In the genomic region with DNA sequence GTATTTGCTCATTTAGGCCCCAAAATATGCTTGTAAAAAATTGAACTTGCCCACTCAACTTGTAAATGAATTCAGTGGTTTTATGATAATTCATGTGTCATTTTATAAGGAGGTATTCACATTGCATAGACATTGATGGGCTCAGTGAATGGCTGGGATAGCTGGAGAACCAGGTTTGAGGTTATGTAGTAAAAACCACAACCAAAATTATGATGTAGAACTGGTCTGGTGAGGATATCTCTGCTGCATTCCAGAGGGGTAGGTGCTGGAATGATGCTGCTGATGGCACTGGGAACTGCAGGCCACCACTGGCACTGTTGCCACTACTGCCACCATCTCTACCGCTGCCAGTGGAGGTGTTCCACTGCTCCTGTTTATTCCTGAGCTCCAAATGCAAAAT, we compare ENCODE assay signal across 29 cellular contexts. TPM values are rescaled to one million over a fixed set of nuclear protein-coding genes. Genes with fewer than 3 reads are reported as not detected.
DNase-seq lines count a peak whose midpoint lies in the region; ATAC-seq and TF ChIP-seq lines count a peak whose summit lies in the region.
"Had no signal": no experiment of that assay in that cellular context is flagged by ENCODE, and none has a peak within 500 bp of the region (broad histone marks: within the 10 kb centered on the region; RNA-seq: fewer than 3 reads in every experiment).

No MANE protein-coding gene starts in this region.

- H3K4me3 ChIP-seq in breast epithelium (no peak overlapping the region), mammary epithelial cell (replicated peaks in 1 of 3; ENCODE audit: insufficient read depth in 1 of 3, low read depth in 2 of 3, low read length in 3 of 3) (no peak overlapping the region), gastroesophageal sphincter (no peak overlapping the region), GM23338 (no peak overlapping the region)

- no peak for TF ChIP-seq CTCF in breast epithelium (IDR thresholded peaks at IDR 0.05)
- TF ChIP-seq CTCF in MCF 10A (IDR thresholded peaks at IDR 0.05; ENCODE audit: unreplicated experiment): no peak
- TF ChIP-seq CTCF in mammary epithelial cell (conservative IDR thresholded peaks at IDR 0.05 in 1 of 2, IDR thresholded peaks at IDR 0.05 in 1 of 2; ENCODE audit: extremely low read depth in 1 of 2, insufficient read depth in 1 of 2, low read depth in 1 of 2, low read length in 2 of 2): no peak
- TF ChIP-seq CTCF in gastroesophageal sphincter (IDR thresholded peaks at IDR 0.05): no peak
- no peak for TF ChIP-seq CTCF in GM23338 (conservative IDR thresholded peaks at IDR 0.05; ENCODE audit: low read depth in 2 of 2)

- in situ Hi-C loops in mammary epithelial cell (cut with MboI; ENCODE audit: low sequenced_read_pairs in 2 of 2): no loop called here

- no peak for TF ChIP-seq EP300 in gastroesophageal sphincter (IDR thresholded peaks at IDR 0.05)

- no TSS peak for BruUV-seq in MCF 10A (replicated peaks; lab: Mats Ljungman, UMichigan)
- BruUV-seq in mammary epithelial cell (replicated peaks; lab: Mats Ljungman, UMichigan): no TSS peak

- H3K79me2 ChIP-seq in mammary epithelial cell (ENCODE audit: insufficient read depth, low read length) (no peaks in the 10 kb centered on the region), GM23338 (replicated peaks; ENCODE audit: insufficient read depth) (no peaks in the 10 kb centered on the region)

- no peaks in the 10 kb centered on the region for H3K9me2 ChIP-seq in GM23338 (ENCODE audit: insufficient read depth)

- no peaks in the 10 kb centered on the region for H3K27me3 ChIP-seq in breast epithelium
- H3K27me3 ChIP-seq in mammary epithelial cell (ENCODE audit: insufficient read depth, low read length): no peaks in the 10 kb centered on the region
- H3K27me3 ChIP-seq in gastroesophageal sphincter: no peaks in the 10 kb centered on the region
- no peaks in the 10 kb centered on the region for H3K27me3 ChIP-seq in GM23338 (ENCODE audit: insufficient read depth)

- H3K4me1 Mint-ChIP-seq in MCF 10A (ENCODE audit: insufficient read depth, unreplicated experiment): no peaks in the 10 kb centered on the region
- no peaks in the 10 kb centered on the region for H3K4me1 Mint-ChIP-seq in GM23338
- H3K4me1 Mint-ChIP-seq: H9 had no signal

- POLR2A ChIA-PET in MCF 10A (lab: Yijun Ruan, JAX): no interaction called here

- H4K20me1 ChIP-seq in mammary epithelial cell (ENCODE audit: insufficient read depth, low read length) (no peaks in the 10 kb centered on the region), GM23338 (replicated peaks; ENCODE audit: insufficient read depth) (no peaks in the 10 kb centered on the region)

- no peaks in the 10 kb centered on the region for H3F3A ChIP-seq in GM23338 (replicated peaks; ENCODE audit: low read depth)

- no peaks in the 10 kb centered on the region for H3K9me3 ChIP-seq in breast epithelium
- no peaks in the 10 kb centered on the region for H3K9me3 ChIP-seq in mammary epithelial cell (replicated peaks; ENCODE audit: insufficient read depth, low read length)
- H3K9me3 ChIP-seq in gastroesophageal sphincter: no peaks in the 10 kb centered on the region

- H2AFZ ChIP-seq in mammary epithelial cell (ENCODE audit: low read depth, low read length) (no peak overlapping the region), GM23338 (no peak overlapping the region)

- H3K9me3 Mint-ChIP-seq in MCF 10A (ENCODE audit: unreplicated experiment) (no peaks in the 10 kb centered on the region), GM23338 (no peaks in the 10 kb centered on the region)
- H3K9me3 Mint-ChIP-seq: CD8-positive, alpha-beta memory T cell; H9 had no signal

- H3K36me3 Mint-ChIP-seq in MCF 10A (ENCODE audit: insufficient read depth, unreplicated experiment) (no peaks in the 10 kb centered on the region), GM23338 (ENCODE audit: low read depth) (no peaks in the 10 kb centered on the region)
- H3K36me3 Mint-ChIP-seq: CD8-positive, alpha-beta memory T cell had no signal

- no peak overlapping the region for H3K9ac ChIP-seq in mammary epithelial cell (ENCODE audit: insufficient read depth, low read length)
- H3K9ac ChIP-seq: KMS-11 had no signal

- intact Hi-C loops in breast epithelium (cut with DNase I; ENCODE audit: low total_unique reads): no loop called here
- intact Hi-C loops in MCF 10A (cut with micrococcal nuclease): no loop called here
- intact Hi-C loops in mammary epithelial cell (cut with micrococcal nuclease): no loop called here

- DNase-seq in breast epithelium (ENCODE audit: low spot score in 2 of 2) (peak in 1 of 2 donors; percentile 48), MCF 10A (ENCODE audit: unreplicated experiment) (no peak), mammary epithelial cell (peak; percentile 79), kidney tubule cell (ENCODE audit: low spot score) (peak; percentile 30), germinal center (ENCODE audit: low spot score) (no peak), GM23338 (ENCODE audit: low spot score) (no peak), SKM-1 treated with dmso at 0.1 percent for 144 hours (lab: John Stamatoyannopoulos, UW; ENCODE audit: unreplicated experiment) (no peak)
- DNase-seq: 8988T; AML-193; C1 segment of cervical spinal cord; CD8-positive, alpha-beta memory T cell; GF-D8; H9; IMR-90; MV-4-11; NCI-H1105 treated with DMSO at 0.1 percent for 48 hours; NCI-H1694; NCI-H2081; NCI-H2171; NCI-H345; NCI-H524; NCI-H82 had no signal

- no peak overlapping the region for H3K27ac Mint-ChIP-seq in MCF 10A (ENCODE audit: low read depth, unreplicated experiment)
- no peak overlapping the region for H3K27ac Mint-ChIP-seq in GM23338
- H3K27ac Mint-ChIP-seq: CD8-positive, alpha-beta memory T cell; H9 had no signal

- WGBS in mammary epithelial cell (ENCODE audit: low coverage, missing lambda C conversion rate): 100% methylated on average over 1 of the region's 1 CpG
- no CpG with 5 or more reads among the region's 1 CpG for WGBS in gastroesophageal sphincter (ENCODE audit: low coverage in 1 of 2), 2 donors

- no peak overlapping the region for H3K4me3 Mint-ChIP-seq in MCF 10A (ENCODE audit: unreplicated experiment)
- H3K4me3 Mint-ChIP-seq in GM23338: no peak overlapping the region
- H3K4me3 Mint-ChIP-seq: CD8-positive, alpha-beta memory T cell; H9 had no signal

- H3K4me2 ChIP-seq in mammary epithelial cell (ENCODE audit: insufficient read depth, low read depth, low read length) (no peak overlapping the region), GM23338 (no peak overlapping the region)
- H3K4me2 ChIP-seq: KMS-11 had no signal

- dilution Hi-C loops in mammary epithelial cell (cut with HindIII; ENCODE audit: low sequenced_read_pairs): no loop called here

- H3K36me3 ChIP-seq in breast epithelium: no peaks in the 10 kb centered on the region
- no peaks in the 10 kb centered on the region for H3K36me3 ChIP-seq in mammary epithelial cell (ENCODE audit: insufficient read depth, low read length)
- no peaks in the 10 kb centered on the region for H3K36me3 ChIP-seq in gastroesophageal sphincter
- no peaks in the 10 kb centered on the region for H3K36me3 ChIP-seq in GM23338 (ENCODE audit: insufficient read depth)

- H3K27ac ChIP-seq in breast epithelium (peak overlapping the region; percentile 63 to 73), mammary epithelial cell (ENCODE audit: insufficient read depth, low read depth, low read length) (no peak overlapping the region), gastroesophageal sphincter (no peak overlapping the region), GM23338 (ENCODE audit: low read depth) (no peak overlapping the region)
- H3K27ac ChIP-seq: HL-60, KMS-11 had no signal

- H3K4me1 ChIP-seq in breast epithelium (no peaks in the 10 kb centered on the region), mammary epithelial cell (ENCODE audit: insufficient read depth, low read length) (no peaks in the 10 kb centered on the region), gastroesophageal sphincter (no peaks in the 10 kb centered on the region), GM23338 (ENCODE audit: insufficient read depth) (no peaks in the 10 kb centered on the region)

- TF ChIP-seq POLR2A in breast epithelium (IDR thresholded peaks at IDR 0.05) (no peak), gastroesophageal sphincter (IDR thresholded peaks at IDR 0.05) (no peak)

- CTCF ChIA-PET in MCF 10A (lab: Yijun Ruan, JAX) (no interaction called here), mammary epithelial cell (lab: Charles Lee; ENCODE audit: low non-redundant PET) (interaction anchor here (0.5 kb wide), 1 partner anchor 23 kb away, joined by 8 read pairs; no protein-coding TSS in a partner anchor)

- H3K27me3 Mint-ChIP-seq in MCF 10A (ENCODE audit: insufficient read depth, unreplicated experiment) (no peaks in the 10 kb centered on the region), GM23338 (ENCODE audit: insufficient read depth, low read depth, poor library complexity) (peaks cover 3% of the 10 kb centered on the region)
- H3K27me3 Mint-ChIP-seq: CD8-positive, alpha-beta memory T cell had no signal

- ATAC-seq in gastroesophageal sphincter: no peak
- ATAC-seq in GM23338: no peak
- ATAC-seq: Right ventricle myocardium inferior had no signal

TF ChIP-seq in GM23338, 12 proteins besides CTCF, POLR2A, EP300 and RAD21 (continues in another document):
- TF ChIP-seq POLR2AphosphoS5 (IDR thresholded peaks at IDR 0.05; ENCODE audit: low read depth): no peak

RNA-seq across cellular contexts. Expression of a gene that starts 21.5 kb away (rescaled TPM):
- total RNA-seq in breast epithelium: 10 to 100 TPM; 50.4 to 88.7 (median 73.7) TPM
- total RNA-seq in MCF 10A (2022): 49.5 and 50.1 TPM in 2 replicates
- 10 to 100 TPM; 29.3 to 40.9 TPM for total RNA-seq in mammary epithelial cell
- 14.6 TPM for polyA plus RNA-seq in mammary epithelial cell
- 29.4 TPM for polyA minus RNA-seq in mammary epithelial cell
- 10 to 100 TPM; 47.4 to 63.4 (median 61.3) TPM for total RNA-seq in gastroesophageal sphincter
- 31.3 and 37.0 TPM in 2 replicates for total RNA-seq in GM23338 (2014; rRNA removed; shearing (Covaris generic))
- 70.3 and 88.1 TPM in 2 replicates for polyA plus RNA-seq in GM23338 (2016; fragmentation: Nextera tagmentation; extraction: Ambion mirVana)

RNA-seq across cellular contexts. Expression of a gene that starts 25.9 kb away (rescaled TPM):
- total RNA-seq in breast epithelium (1 to 10 TPM; 1.3 to 5.6 (median 4.7) TPM), MCF 10A (2022) (not detected in 2 replicates), mammary epithelial cell (not detected), gastroesophageal sphincter (1 to 10 TPM in 2 of 4 donors, under 1 TPM in 1, not detected in 1; 0.49 to 2.2 (median 1.9) TPM)
- polyA plus RNA-seq in mammary epithelial cell (not detected), GM23338 (2016; fragmentation: Nextera tagmentation; extraction: Ambion mirVana) (0.24 and 0.36 TPM in 2 replicates)
- polyA minus RNA-seq in mammary epithelial cell: not detected
- not detected in 2 replicates for total RNA-seq in GM23338 (2014; rRNA removed; shearing (Covaris generic))
- total RNA-seq: Daoy, H9, IMR-90, SK-MEL-5 had no signal
- polyA plus RNA-seq: AG04450, IMR-90 had no signal

Comparison
In these comparisons a context has a peak if more than half of its experiments do, and no peak if none do; other contexts are left out.
1. DNase-seq: peak in mammary epithelial cell (single experiment) and kidney tubule cell (single experiment); none in MCF 10A (single experiment), germinal center (single experiment), GM23338 (single experiment) and SKM-1 treated with dmso at 0.1 percent for 144 hours (single experiment).
2. H3K27ac ChIP-seq: peak in breast epithelium (2 of 2); none in mammary epithelial cell (single experiment), gastroesophageal sphincter (0 of 4) and GM23338 (single experiment).